ENCODE assay signal across 1 cellular context in the genomic region with DNA sequence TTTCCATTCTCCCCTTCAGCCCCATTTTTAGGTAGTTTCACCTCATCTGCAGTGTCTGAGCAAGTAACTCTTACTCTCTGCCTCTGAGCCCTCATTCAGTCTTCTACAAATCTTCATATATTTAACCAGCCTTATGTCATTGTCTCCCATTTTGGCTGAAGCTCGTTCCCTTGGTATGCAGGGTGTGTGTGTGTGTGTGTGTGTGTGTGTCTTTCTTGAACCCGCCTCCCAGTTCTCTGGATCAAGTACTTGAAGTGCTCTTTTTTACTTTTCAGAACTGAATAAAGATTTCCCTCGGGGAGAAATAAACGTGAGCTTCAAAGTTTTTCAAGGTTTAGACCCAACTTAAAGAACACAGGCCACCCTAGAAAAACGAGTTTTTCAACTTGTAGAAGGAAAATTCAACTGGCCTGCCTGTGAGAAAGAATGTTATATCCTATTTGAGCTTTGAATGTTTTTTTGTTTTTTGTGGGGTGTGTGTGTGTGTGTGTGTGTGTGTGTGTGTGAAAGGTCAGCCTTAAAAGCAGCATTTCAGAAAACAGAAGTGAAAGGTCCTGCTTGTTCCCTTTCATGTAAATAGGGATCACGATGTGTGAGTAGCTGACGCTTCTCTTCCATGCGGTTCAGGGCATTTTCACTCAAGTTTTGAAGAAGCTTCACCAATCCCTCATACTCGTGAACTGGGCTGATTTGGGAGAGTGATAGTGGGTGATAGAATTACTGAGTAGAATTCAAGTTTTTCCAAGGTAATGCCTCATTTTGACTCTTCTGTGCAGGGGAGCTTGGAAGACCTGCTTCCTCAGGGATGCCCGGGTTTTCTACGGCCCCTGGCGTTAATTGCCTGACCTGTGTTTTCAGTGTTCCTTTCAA.
TF ChIP-seq lines count a peak whose summit lies in the region.

No MANE protein-coding gene starts in this region.

TF ChIP-seq in endothelial cell of umbilical vein, 7 proteins besides CTCF, POLR2A, EP300 and RAD21:
- TF ChIP-seq EZH2 (IDR thresholded peaks at IDR 0.05; ENCODE audit: borderline replicate concordance, low read depth, low read length, severe bottlenecking), result no peak
- no peak for TF ChIP-seq MYC (IDR thresholded peaks at IDR 0.05; ENCODE audit: low read depth, low read length)
- TF ChIP-seq JUN (IDR thresholded peaks at IDR 0.05; ENCODE audit: borderline replicate concordance, insufficient read depth, insufficient read length, low read depth), result no peak
- no peak for TF ChIP-seq FOS (IDR thresholded peaks at IDR 0.05; ENCODE audit: borderline replicate concordance, insufficient read depth, low read length)
- TF ChIP-seq, protein P1, sequence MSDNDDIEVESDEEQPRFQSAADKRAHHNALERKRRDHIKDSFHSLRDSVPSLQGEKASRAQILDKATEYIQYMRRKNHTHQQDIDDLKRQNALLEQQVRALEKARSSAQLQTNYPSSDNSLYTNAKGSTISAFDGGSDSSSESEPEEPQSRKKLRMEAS (IDR thresholded peaks at IDR 0.05; ENCODE audit: insufficient read depth, insufficient read length), result no peak
- no peak for TF ChIP-seq GATA2 (IDR thresholded peaks at IDR 0.05; ENCODE audit: insufficient read depth, insufficient read length, low read depth, low read length)
- no peak for TF ChIP-seq POLR2AphosphoS5 (IDR thresholded peaks at IDR 0.05; ENCODE audit: insufficient read depth, low read depth, low read length)
